26 cellular contexts compared by ENCODE assay signal in the genomic region with DNA sequence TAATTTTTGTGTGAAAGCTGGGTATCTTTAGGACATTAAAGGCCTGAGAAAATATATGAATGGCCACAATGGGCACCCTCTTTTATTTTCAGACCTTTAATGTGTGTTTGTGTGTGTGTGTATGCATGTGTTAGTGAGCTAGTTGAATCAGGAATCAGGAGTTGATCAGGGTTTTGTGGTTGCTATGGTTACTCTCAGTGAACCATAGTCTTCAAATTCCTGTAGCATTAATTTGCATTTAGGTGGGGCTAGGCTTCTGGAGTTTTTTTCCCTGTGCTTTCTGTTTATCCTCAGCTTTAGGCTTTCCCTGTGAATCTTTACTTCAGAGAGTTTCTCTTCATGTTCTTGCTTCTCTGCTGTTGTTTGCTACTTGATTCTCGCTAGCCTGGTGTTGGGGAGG.
DNase-seq lines count a peak whose midpoint lies in the region; ATAC-seq and TF ChIP-seq lines count a peak whose summit lies in the region.
"Had no signal": no experiment of that assay in that cellular context is flagged by ENCODE, and none has a peak within 500 bp of the region (broad histone marks: within the 10 kb centered on the region; RNA-seq: fewer than 3 reads in every experiment).

No MANE protein-coding gene starts in this region.

- H3K27me3 Mint-ChIP-seq in GM23338 (ENCODE audit: insufficient read depth, low read depth, poor library complexity) (no peaks in the 10 kb centered on the region), neural crest cell (ENCODE audit: low read depth) (peaks cover 3% of the 10 kb centered on the region)
- H3K27me3 Mint-ChIP-seq in effector memory CD8-positive, alpha-beta T cell, result peaks cover 16 to 25% of the 10 kb centered on the region in 2 donors
- H3K27me3 Mint-ChIP-seq: stimulated activated naive CD8-positive, alpha-beta T cell treated with anti-CD3 and anti-CD28 coated beads, Interleukin-15, Interleukin-2, amounts not matched to agents 100 ng/mL and 50 ng/mL, for 24 hours had no signal

- H3K36me3 Mint-ChIP-seq in GM23338 (ENCODE audit: low read depth), result no peaks in the 10 kb centered on the region
- H3K36me3 Mint-ChIP-seq in neural crest cell (ENCODE audit: low read depth), result no peaks in the 10 kb centered on the region
- H3K36me3 Mint-ChIP-seq in effector memory CD8-positive, alpha-beta T cell (ENCODE audit: insufficient read depth), result no peaks in the 10 kb centered on the region
- H3K36me3 Mint-ChIP-seq: activated CD4-positive, alpha-beta memory T cell treated with anti-CD3 and anti-CD28 coated beads for 36 hours; CD4-positive, alpha-beta memory T cell had no signal

- no peaks in the 10 kb centered on the region for H3K27me3 ChIP-seq in GM23338 (ENCODE audit: insufficient read depth)
- H3K27me3 ChIP-seq: tibial nerve had no signal

- no peak overlapping the region for H3K4me3 ChIP-seq in GM23338
- no peak overlapping the region for H3K4me3 ChIP-seq in epithelial cell of proximal tubule (ENCODE audit: low read depth, low read length)
- H3K4me3 ChIP-seq: left ventricle myocardium inferior, prostate gland, skin epidermis, tibial nerve had no signal

- H3K27ac Mint-ChIP-seq in GM23338, result peak overlapping the region; percentile 36; the same call in 1 of the 2 replicates
- H3K27ac Mint-ChIP-seq in neural crest cell (ENCODE audit: unreplicated experiment), result peak overlapping the region; percentile 68
- no peak overlapping the region for H3K27ac Mint-ChIP-seq in effector memory CD8-positive, alpha-beta T cell
- H3K27ac Mint-ChIP-seq: activated CD4-positive, alpha-beta memory T cell treated with anti-CD3 and anti-CD28 coated beads for 36 hours; CD4-positive, alpha-beta memory T cell; stimulated activated naive CD8-positive, alpha-beta T cell treated with anti-CD3 and anti-CD28 coated beads, Interleukin-15, Interleukin-2, amounts not matched to agents 100 ng/mL and 50 ng/mL, for 24 hours; T-helper 2 cell treated with Interferon-gamma antibody and Interleukin-4, amounts not matched to agents 5 μg/mL and 100 μg/mL, for 36 hours had no signal

- H3K4me2 ChIP-seq in GM23338, result peak overlapping the region; percentile 40; the same call in 1 of the 2 replicates

- no peaks in the 10 kb centered on the region for H3K79me2 ChIP-seq in GM23338 (replicated peaks; ENCODE audit: insufficient read depth)

- peaks cover 14% of the 10 kb centered on the region for H3K4me1 Mint-ChIP-seq in GM23338
- H3K4me1 Mint-ChIP-seq in neural crest cell, result peaks cover 25% of the 10 kb centered on the region
- H3K4me1 Mint-ChIP-seq in effector memory CD8-positive, alpha-beta T cell (ENCODE audit: low read depth in 2 of 2), result no peaks in the 10 kb centered on the region
- H3K4me1 Mint-ChIP-seq: CD4-positive, alpha-beta memory T cell had no signal

- DNase-seq in GM23338 (ENCODE audit: low spot score) (peak; percentile 78), NCI-H526 treated with DMSO at 0.1 percent for 48 hours (lab: John Stamatoyannopoulos, UW) (peak; percentile 50), epithelial cell of proximal tubule (ENCODE audit: low read depth) (peak; percentile 46), neural crest cell (ENCODE audit: low read depth, low spot score) (no peak), NCI-H128 (lab: John Stamatoyannopoulos, UW; ENCODE audit: unreplicated experiment) (no peak), NCI-H446 (lab: John Stamatoyannopoulos, UW) (no peak)
- DNase-seq in effector memory CD8-positive, alpha-beta T cell, result no peak
- DNase-seq: activated CD4-positive, alpha-beta memory T cell treated with anti-CD3 and anti-CD28 coated beads for 36 hours; activated naive CD4-positive, alpha-beta T cell; anterior cingulate cortex; CD4-positive, alpha-beta memory T cell; cerebellar nuclear complex; KBM-7; left ventricle myocardium inferior; MV-4-11; NCI-H187 treated with DMSO at 0.1 percent for 48 hours; NCI-H345; RPMI8226; stimulated activated CD4-positive, alpha-beta T cell treated with anti-CD3 and anti-CD28 coated beads, Interleukin-4, amount 100 ng/mL, for 1 hour; WERI-Rb-1 had no signal

- no peaks in the 10 kb centered on the region for H3K9me3 Mint-ChIP-seq in GM23338
- peaks cover 3% of the 10 kb centered on the region for H3K9me3 Mint-ChIP-seq in neural crest cell
- H3K9me3 Mint-ChIP-seq in effector memory CD8-positive, alpha-beta T cell, result no peaks in the 10 kb centered on the region
- H3K9me3 Mint-ChIP-seq: activated CD4-positive, alpha-beta memory T cell treated with anti-CD3 and anti-CD28 coated beads for 36 hours; T-helper 2 cell treated with Interferon-gamma antibody and Interleukin-4, amounts not matched to agents 5 μg/mL and 100 μg/mL, for 36 hours had no signal

- TF ChIP-seq CTCF in GM23338 (conservative IDR thresholded peaks at IDR 0.05; ENCODE audit: low read depth in 2 of 2), result no peak
- TF ChIP-seq CTCF in epithelial cell of proximal tubule (conservative IDR thresholded peaks at IDR 0.05; ENCODE audit: low read depth, low read length), result no peak
- TF ChIP-seq CTCF in neural crest cell (conservative IDR thresholded peaks at IDR 0.05), result no peak

- peak overlapping the region; percentile 72 for H2AFZ ChIP-seq in GM23338

- H3K4me3 Mint-ChIP-seq in GM23338 (no peak overlapping the region), neural crest cell (no peak overlapping the region)
- H3K4me3 Mint-ChIP-seq in effector memory CD8-positive, alpha-beta T cell, result no peak overlapping the region
- H3K4me3 Mint-ChIP-seq: activated CD4-positive, alpha-beta memory T cell treated with anti-CD3 and anti-CD28 coated beads for 36 hours; CD4-positive, alpha-beta memory T cell; stimulated activated naive CD8-positive, alpha-beta T cell treated with anti-CD3 and anti-CD28 coated beads, Interleukin-15, Interleukin-2, amounts not matched to agents 100 ng/mL and 50 ng/mL, for 24 hours; T-helper 2 cell treated with Interferon-gamma antibody and Interleukin-4, amounts not matched to agents 5 μg/mL and 100 μg/mL, for 36 hours had no signal

- no peaks in the 10 kb centered on the region for H3K4me1 ChIP-seq in GM23338 (ENCODE audit: insufficient read depth)
- H3K4me1 ChIP-seq: left ventricle myocardium inferior, prostate gland, tibial nerve had no signal

- peak; percentile 44 for ATAC-seq in GM23338
- ATAC-seq in effector memory CD8-positive, alpha-beta T cell (replicated peaks), result no peak
- ATAC-seq: SK-N-SH treated with all-trans-retinoic acid at 6 μM for 48 hours had no signal

- H3K36me3 ChIP-seq in GM23338 (ENCODE audit: insufficient read depth), result no peaks in the 10 kb centered on the region
- H3K36me3 ChIP-seq: left ventricle myocardium inferior, prostate gland, tibial nerve, WERI-Rb-1 had no signal

- no peak overlapping the region for H3K27ac ChIP-seq in GM23338 (ENCODE audit: low read depth)
- H3K27ac ChIP-seq: left ventricle myocardium inferior, prostate gland, skin epidermis, tibial nerve, WERI-Rb-1 had no signal

- H4K20me1 ChIP-seq in GM23338 (replicated peaks; ENCODE audit: insufficient read depth), result no peaks in the 10 kb centered on the region

- no peaks in the 10 kb centered on the region for H3K9me2 ChIP-seq in GM23338 (ENCODE audit: insufficient read depth)

- H3F3A ChIP-seq in GM23338 (replicated peaks; ENCODE audit: low read depth), result no peaks in the 10 kb centered on the region

TF ChIP-seq in GM23338, 12 proteins besides CTCF, POLR2A, EP300 and RAD21 (continues in another document):
- TF ChIP-seq NANOG (IDR thresholded peaks at IDR 0.05; ENCODE audit: borderline replicate concordance), result no peak
- TF ChIP-seq ZNF331 (CRISPR knock-in tag; IDR thresholded peaks at IDR 0.05; ENCODE audit: low read depth), result no peak
- no peak for TF ChIP-seq ZNF114 (CRISPR knock-in tag; IDR thresholded peaks at IDR 0.05)
- no peak for TF ChIP-seq POLR2AphosphoS5 (IDR thresholded peaks at IDR 0.05; ENCODE audit: low read depth)
- no peak for TF ChIP-seq EZH2 (IDR thresholded peaks at IDR 0.05; ENCODE audit: low read depth, unreplicated experiment)
- no peak for TF ChIP-seq STAT1 (IDR thresholded peaks at IDR 0.05; ENCODE audit: unreplicated experiment)
- TF ChIP-seq CREB1 (CRISPR knock-in tag; IDR thresholded peaks at IDR 0.05; ENCODE audit: low read depth), result no peak

Comparison
In these comparisons a context has a peak if more than half of its experiments do, and no peak if none do; other contexts are left out.
1. DNase-seq: peak in GM23338 (single experiment), NCI-H526 treated with DMSO at 0.1 percent for 48 hours (single experiment) and epithelial cell of proximal tubule (single experiment); none in neural crest cell (single experiment), effector memory CD8-positive, alpha-beta T cell (0 of 3), NCI-H128 (single experiment) and NCI-H446 (0 of 2).
2. H3K27ac Mint-ChIP-seq: peak in GM23338 (single experiment) and neural crest cell (single experiment); none in effector memory CD8-positive, alpha-beta T cell (0 of 2).